Comparison of ENCODE assay signal across 8 cellular contexts in genomic region chr12:48978291-48978740, GRCh38. TPM values are rescaled to one million over a fixed set of nuclear protein-coding genes. Genes with fewer than 3 reads are reported as not detected.
A peak's percentile ranks its signal among the peaks of the same experiment; 100 is the strongest.
DNase-seq lines count a peak whose midpoint lies in the region; ATAC-seq and TF ChIP-seq lines count a peak whose summit lies in the region.

Gene WNT1 (plus strand): TSS chr12:48978322. CDS start chr12:48978651, 329 bp downstream.

- H3K27me3 Mint-ChIP-seq in endothelial cell (ENCODE audit: unreplicated experiment): peaks cover 58% of the 10 kb centered on the region

- peaks cover 16% of the 10 kb centered on the region for H3K4me1 ChIP-seq in rectal smooth muscle tissue (ENCODE audit: control insufficient read depth, insufficient read depth, low read length)

- H3K9ac ChIP-seq in rectal smooth muscle tissue (ENCODE audit: low read length): no peak within 1 kb of the TSS

- TF ChIP-seq CTCF in LNCAP (IDR thresholded peaks at IDR 0.05) (peak; percentile 49), endothelial cell (IDR thresholded peaks at IDR 0.05; ENCODE audit: unreplicated experiment) (peak; percentile 52)

- H3K4me3 ChIP-seq in rectal smooth muscle tissue (ENCODE audit: low read length): peak within 1 kb of the TSS; percentile 63

- DNase-seq in endothelial cell (ENCODE audit: low spot score): no peak
- DNase-seq in SKM-1 (lab: John Stamatoyannopoulos, UW; ENCODE audit: unreplicated experiment): no peak
- no peak for DNase-seq in SW480 (ENCODE audit: low spot score)
- DNase-seq in activated CD4-positive, alpha-beta T cell treated with anti-CD3 and anti-CD28 coated beads, Interleukin-2, amount 50 U/mL, for 1 hour: no peak
- no peak for DNase-seq in DMS79 treated with DMSO at 0.1 percent for 48 hours (lab: John Stamatoyannopoulos, UW)

- peak within 1 kb of the TSS; percentile 77 for H3K4me3 Mint-ChIP-seq in endothelial cell (ENCODE audit: unreplicated experiment)

- peaks cover 16% of the 10 kb centered on the region for H3K36me3 Mint-ChIP-seq in endothelial cell (ENCODE audit: low read depth, unreplicated experiment)

- peak within 1 kb of the TSS; percentile 18 for H3K27ac Mint-ChIP-seq in endothelial cell (ENCODE audit: unreplicated experiment)

- peak; percentile 20 for ATAC-seq in GM19372 (IDR thresholded peaks at IDR 0.05; ENCODE audit: low read depth, unreplicated experiment)

- no peaks in the 10 kb centered on the region for H3K36me3 ChIP-seq in rectal smooth muscle tissue (ENCODE audit: control insufficient read depth, insufficient read depth, low read length)

- H3K27ac ChIP-seq in rectal smooth muscle tissue (ENCODE audit: low read depth, low read length): no peak within 1 kb of the TSS

- peaks cover 58% of the 10 kb centered on the region for H3K27me3 ChIP-seq in rectal smooth muscle tissue (ENCODE audit: control insufficient read depth, insufficient read depth, low read length)

- H3K4me1 Mint-ChIP-seq in endothelial cell (ENCODE audit: unreplicated experiment): peaks cover 28% of the 10 kb centered on the region

- no peaks in the 10 kb centered on the region for H3K9me3 Mint-ChIP-seq in endothelial cell (ENCODE audit: unreplicated experiment)

RNA-seq across cellular contexts. Expression of gene WNT1, which starts in this region (rescaled TPM):
- total RNA-seq in endothelial cell (ENCODE audit: unreplicated experiment): not detected
